Comparison of ENCODE assay signal across 8 cellular contexts in genomic region chr6:6711832-6712231, GRCh38.
DNase-seq lines count a peak whose midpoint lies in the region; ATAC-seq and TF ChIP-seq lines count a peak whose summit lies in the region.

No MANE protein-coding gene starts in this region.

- TF ChIP-seq CTCF in heart right ventricle (IDR thresholded peaks at IDR 0.05) (no peak), esophagus squamous epithelium (IDR thresholded peaks at IDR 0.05) (no peak)

- H3K4me1 ChIP-seq in heart right ventricle (peaks cover 10 to 46% (median 29%) of the 10 kb centered on the region in 9 donors), esophagus squamous epithelium (peaks cover 26 to 58% (median 36%) of the 10 kb centered on the region in 3 donors), aorta (ENCODE audit: control insufficient read depth in 1 of 2, insufficient read depth in 2 of 2, low read length in 2 of 2) (no peaks in the 10 kb centered on the region)

- intact Hi-C loops in heart right ventricle (cut with DNase I) (no loop called here), Right ventricle myocardium inferior (cut with DNase I) (no loop called here), esophagus squamous epithelium (cut with DNase I) (no loop called here), aorta (cut with DNase I) (no loop called here)

- no peak overlapping the region for H3K4me3 ChIP-seq in heart right ventricle
- H3K4me3 ChIP-seq in esophagus squamous epithelium = no peak overlapping the region
- H3K4me3 ChIP-seq in aorta (ENCODE audit: low read length in 2 of 2) = no peak overlapping the region

- no peaks in the 10 kb centered on the region for H3K27me3 ChIP-seq in heart right ventricle
- H3K27me3 ChIP-seq in esophagus squamous epithelium = no peaks in the 10 kb centered on the region
- no peaks in the 10 kb centered on the region for H3K27me3 ChIP-seq in aorta (ENCODE audit: control insufficient read depth in 1 of 2, insufficient read depth in 2 of 2, low read length in 1 of 2)

- DNase-seq in heart right ventricle = no peak
- no peak for DNase-seq in Right ventricle myocardium inferior (ENCODE audit: missing footprints)
- DNase-seq in NCI-H2171 treated with DMSO at 0.1 percent for 48 hours (lab: John Stamatoyannopoulos, UW) = peak; percentile 54
- DNase-seq in esophagus squamous epithelium (lab: John Stamatoyannopoulos, UW) = no peak
- peak in 1 of 2 donors; percentile 68 for DNase-seq in aorta
- no peak for DNase-seq in NCI-H526 (lab: John Stamatoyannopoulos, UW)
- DNase-seq in NCI-H2029 treated with DMSO at 0.1 percent for 48 hours (lab: John Stamatoyannopoulos, UW) = no peak

- TF ChIP-seq POLR2A in esophagus squamous epithelium (IDR thresholded peaks at IDR 0.05) = no peak

- no peaks in the 10 kb centered on the region for H3K9me3 ChIP-seq in heart right ventricle
- no peaks in the 10 kb centered on the region for H3K9me3 ChIP-seq in esophagus squamous epithelium
- H3K9me3 ChIP-seq in aorta (ENCODE audit: control insufficient read depth, low read length) = no peaks in the 10 kb centered on the region

- H3K36me3 ChIP-seq in heart right ventricle (no peaks in the 10 kb centered on the region), esophagus squamous epithelium (no peaks in the 10 kb centered on the region), aorta (ENCODE audit: control insufficient read depth in 1 of 2, insufficient read depth in 2 of 2, low read length in 1 of 2) (no peaks in the 10 kb centered on the region)

- H3K27ac ChIP-seq in heart right ventricle (peak overlapping the region in 1 of 10 donors; percentile 77), esophagus squamous epithelium (peak overlapping the region; percentile 89 to 94 (median 92)), aorta (ENCODE audit: low read depth in 1 of 2, low read length in 2 of 2) (no peak overlapping the region)

- ATAC-seq in heart right ventricle = peak in 6 of 8 donors; percentile 18 to 40 (median 30)
- no peak for ATAC-seq in Right ventricle myocardium inferior
- peak; percentile 4 for ATAC-seq in aorta (ENCODE audit: low FRiP score)
- no peak for ATAC-seq in HG03378 (IDR thresholded peaks at IDR 0.05; ENCODE audit: unreplicated experiment)

- WGBS in heart right ventricle, 2 donors = 79 to 86% methylated on average over 6 of the region's 6 CpGs
- 40 to 68% methylated on average over 4 to 6 of the region's 6 CpGs for WGBS in esophagus squamous epithelium, 2 donors
- 45 to 73% methylated on average over 6 of the region's 6 CpGs for WGBS in aorta, 2 donors

Comparison
In these comparisons a context has a peak if more than half of its experiments do, and no peak if none do; other contexts are left out.
1. ATAC-seq: peak in heart right ventricle (6 of 8) and aorta (single experiment); none in Right ventricle myocardium inferior (single experiment) and HG03378 (single experiment).
2. H3K27ac ChIP-seq: peak in esophagus squamous epithelium (4 of 4); none in aorta (0 of 2).